In genomic region chr3:179151474-179151873, GRCh38 we compare ENCODE assay signal across 27 cellular contexts. TPM values are rescaled to one million over a fixed set of nuclear protein-coding genes. Genes with fewer than 3 reads are reported as not detected.
A peak's percentile ranks its signal among the peaks of the same experiment; 100 is the strongest.
DNase-seq lines count a peak whose midpoint lies in the region; ATAC-seq and TF ChIP-seq lines count a peak whose summit lies in the region.
"Had no signal": no experiment of that assay in that cellular context is flagged by ENCODE, and none has a peak within 500 bp of the region (broad histone marks: within the 10 kb centered on the region; RNA-seq: fewer than 3 reads in every experiment).

No MANE protein-coding gene starts in this region.

- no peak for DNase-seq in CD4-positive, alpha-beta T cell
- DNase-seq in ELR (ENCODE audit: low read depth) (peak; percentile 6), amniotic epithelial cell (ENCODE audit: low read depth) (peak; percentile 38), DMS79 (lab: John Stamatoyannopoulos, UW) (no peak), NOMO-1 (lab: John Stamatoyannopoulos, UW; ENCODE audit: unreplicated experiment in 2 of 2) (no peak)
- DNase-seq in naive thymus-derived CD4-positive, alpha-beta T cell = no peak
- DNase-seq in NK-92 treated with Interleukin-12 subunit alpha and Interleukin-12 subunit beta, amount 100 ng/mL, for 24 hours (lab: John Stamatoyannopoulos, UW) = no peak
- DNase-seq: activated CD4-positive, alpha-beta T cell treated with anti-CD3 and anti-CD28 coated beads, Interleukin-2, amount 50 U/mL, for 4 hours; activated naive CD4-positive, alpha-beta T cell treated with anti-CD3 and anti-CD28 coated beads for 36 hours; Caco-2; effector CD8-positive, alpha-beta T cell; gastrocnemius medialis; Karpas-422; kidney glomerular epithelial cell; mesendoderm; NCI-H1048; NCI-H1930; RPMI8226; stimulated activated CD4-positive, alpha-beta T cell treated with anti-CD3 and anti-CD28 coated beads, Interleukin-2, amount 100 ng/mL, for 48 hours; stomach; transverse colon had no signal

- no peak overlapping the region for H3K27ac ChIP-seq in CD4-positive, alpha-beta T cell (ENCODE audit: low read depth, low read length)
- H3K27ac ChIP-seq in naive thymus-derived CD4-positive, alpha-beta T cell (ENCODE audit: low read depth, low read length) = no peak overlapping the region
- H3K27ac ChIP-seq: SK-N-MC, stomach, transverse colon had no signal

- no peaks in the 10 kb centered on the region for H3K9me3 Mint-ChIP-seq in CD4-positive, alpha-beta T cell
- no peaks in the 10 kb centered on the region for H3K9me3 Mint-ChIP-seq in naive thymus-derived CD4-positive, alpha-beta T cell
- H3K9me3 Mint-ChIP-seq: activated naive CD4-positive, alpha-beta T cell treated with anti-CD3 and anti-CD28 coated beads for 36 hours; T-helper 2 cell treated with Interferon-gamma antibody and Interleukin-4, amounts not matched to agents 5 μg/mL and 100 μg/mL, for 36 hours had no signal

- H3K27me3 Mint-ChIP-seq in CD4-positive, alpha-beta T cell = no peaks in the 10 kb centered on the region
- H3K27me3 Mint-ChIP-seq in naive thymus-derived CD4-positive, alpha-beta T cell = peaks cover 0 to 2% (median 0%) of the 10 kb centered on the region in 5 donors

- H3K4me3 ChIP-seq in naive thymus-derived CD4-positive, alpha-beta T cell (ENCODE audit: low read length) = no peak overlapping the region
- H3K4me3 ChIP-seq: gastrocnemius medialis, smooth muscle cell, stomach, transverse colon had no signal

- H3K4me3 Mint-ChIP-seq in CD4-positive, alpha-beta T cell = peak overlapping the region; percentile 65
- H3K4me3 Mint-ChIP-seq in naive thymus-derived CD4-positive, alpha-beta T cell = peak overlapping the region in 8 of 10 donors; percentile 3 to 97 (median 37)
- H3K4me3 Mint-ChIP-seq: activated naive CD4-positive, alpha-beta T cell treated with anti-CD3 and anti-CD28 coated beads for 36 hours; T-helper 2 cell treated with Interferon-gamma antibody and Interleukin-4, amounts not matched to agents 5 μg/mL and 100 μg/mL, for 36 hours; WTC11 had no signal

- no peak for TF ChIP-seq CTCF in CD4-positive, alpha-beta T cell (IDR thresholded peaks at IDR 0.05)

- intact Hi-C loops in CD4-positive, alpha-beta T cell (cut with DNase I, micrococcal nuclease) = loop anchor here in 1 of 2 experiments (2.0 to 5.0 kb wide), 2 partner anchors 17 to 46 kb away; no protein-coding TSS in a partner anchor
- intact Hi-C loops in naive thymus-derived CD4-positive, alpha-beta T cell (cut with micrococcal nuclease) = no loop called here

- CTCF ChIA-PET in CD4-positive, alpha-beta T cell (lab: Charles Lee) = interaction anchor here (1.4 kb wide), 1 partner anchor 136 kb away, joined by 5 read pairs; no protein-coding TSS in a partner anchor
- CTCF ChIA-PET in naive thymus-derived CD4-positive, alpha-beta T cell (lab: Charles Lee) = interaction anchor here (1.0 to 1.4 kb wide), 2 partner anchors 34 to 136 kb away, joined by 3 read pairs; no protein-coding TSS in a partner anchor

- H3K36me3 ChIP-seq in naive thymus-derived CD4-positive, alpha-beta T cell (ENCODE audit: control insufficient read depth in 2 of 3, insufficient read depth in 3 of 3, low read length in 3 of 3) = peaks cover 0 to 6% (median 0%) of the 10 kb centered on the region in 3 experiments
- H3K36me3 ChIP-seq: gastrocnemius medialis, stomach, transverse colon had no signal

- POLR2A ChIA-PET in CD4-positive, alpha-beta T cell (lab: Charles Lee) = interaction anchor here (1.2 to 1.3 kb wide), 2 partner anchors 8 to 80 kb away, joined by 3 to 4 read pairs; partner anchors contain the start of gene ZMAT3
- POLR2A ChIA-PET in naive thymus-derived CD4-positive, alpha-beta T cell (lab: Charles Lee) = interaction anchor here (0.7 to 1.0 kb wide), 3 partner anchors 22 to 123 kb away, joined by 3 to 5 read pairs (median 3); no protein-coding TSS in a partner anchor

- H3K9me3 ChIP-seq in CD4-positive, alpha-beta T cell (ENCODE audit: control insufficient read depth, low read length) = no peaks in the 10 kb centered on the region
- no peaks in the 10 kb centered on the region for H3K9me3 ChIP-seq in naive thymus-derived CD4-positive, alpha-beta T cell (ENCODE audit: control insufficient read depth in 2 of 3, low read length in 3 of 3)
- H3K9me3 ChIP-seq: Caco-2, gastrocnemius medialis, stomach, transverse colon had no signal

- peak overlapping the region; percentile 40 for H3K27ac Mint-ChIP-seq in CD4-positive, alpha-beta T cell
- peak overlapping the region in 6 of 9 donors; percentile 0 to 87 (median 18) for H3K27ac Mint-ChIP-seq in naive thymus-derived CD4-positive, alpha-beta T cell
- H3K27ac Mint-ChIP-seq: activated naive CD4-positive, alpha-beta T cell treated with anti-CD3 and anti-CD28 coated beads for 36 hours; T-helper 2 cell treated with Interferon-gamma antibody and Interleukin-4, amounts not matched to agents 5 μg/mL and 100 μg/mL, for 36 hours; WTC11 had no signal

- peaks cover 8% of the 10 kb centered on the region for H3K36me3 Mint-ChIP-seq in CD4-positive, alpha-beta T cell (ENCODE audit: low read depth)
- H3K36me3 Mint-ChIP-seq in naive thymus-derived CD4-positive, alpha-beta T cell = peaks cover 0 to 3% (median 0%) of the 10 kb centered on the region in 5 donors
- H3K36me3 Mint-ChIP-seq: WTC11 had no signal

- H3K4me1 Mint-ChIP-seq in CD4-positive, alpha-beta T cell (ENCODE audit: low read depth) = peaks cover 61% of the 10 kb centered on the region
- peaks cover 27 to 74% (median 62%) of the 10 kb centered on the region in 7 donors for H3K4me1 Mint-ChIP-seq in naive thymus-derived CD4-positive, alpha-beta T cell

- ATAC-seq in CD4-positive, alpha-beta T cell (ENCODE audit: poor library complexity) = no peak
- no peak for ATAC-seq in naive thymus-derived CD4-positive, alpha-beta T cell
- no peak for ATAC-seq in GM21576 (IDR thresholded peaks at IDR 0.05; ENCODE audit: unreplicated experiment)
- ATAC-seq: esophagus mucosa, gastrocnemius medialis, WTC11 had no signal

- H3K27me3 ChIP-seq in CD4-positive, alpha-beta T cell (ENCODE audit: control insufficient read depth, insufficient read depth, low read length) = no peaks in the 10 kb centered on the region
- no peaks in the 10 kb centered on the region for H3K27me3 ChIP-seq in naive thymus-derived CD4-positive, alpha-beta T cell (ENCODE audit: control insufficient read depth in 2 of 2, insufficient read depth in 2 of 2, low read length in 2 of 2)
- H3K27me3 ChIP-seq: gastrocnemius medialis, stomach, transverse colon had no signal

- peaks cover 17 to 19% of the 10 kb centered on the region in 2 donors for H3K4me1 ChIP-seq in naive thymus-derived CD4-positive, alpha-beta T cell (ENCODE audit: control insufficient read depth in 2 of 2, insufficient read depth in 2 of 2, low read length in 2 of 2)
- H3K4me1 ChIP-seq: Caco-2 had no signal

RNA-seq across cellular contexts. Expression of gene PIK3CA, which starts 3.3 kb away (rescaled TPM):
- total RNA-seq in CD4-positive, alpha-beta T cell = 10 to 100 TPM; 57.1 to 63.1 TPM
- 10 to 100 TPM; 27.4 to 58.1 (median 43.7) TPM for total RNA-seq in naive thymus-derived CD4-positive, alpha-beta T cell
- polyA plus RNA-seq in naive thymus-derived CD4-positive, alpha-beta T cell = 10 to 100 TPM; 16.7 to 34.3 TPM

Comparison
In these comparisons a context has a peak if more than half of its experiments do, and no peak if none do; other contexts are left out.
1. DNase-seq: peak in ELR (single experiment) and amniotic epithelial cell (single experiment); none in CD4-positive, alpha-beta T cell (0 of 10), naive thymus-derived CD4-positive, alpha-beta T cell (0 of 9), NK-92 treated with Interleukin-12 subunit alpha and Interleukin-12 subunit beta, amount 100 ng/mL, for 24 hours (single experiment), DMS79 (single experiment) and NOMO-1 (0 of 2).